ENCODE assay signal across 8 cellular contexts in genomic region chr12:46585854-46586621, GRCh38.
DNase-seq lines count a peak whose midpoint lies in the region; ATAC-seq and TF ChIP-seq lines count a peak whose summit lies in the region.

No MANE protein-coding gene starts in this region.

- TF ChIP-seq POLR2A in gastroesophageal sphincter (IDR thresholded peaks at IDR 0.05) = no peak

- DNase-seq in NCI-H1417 (lab: John Stamatoyannopoulos, UW) = peak; percentile 63 to 82 (median 81)
- DNase-seq in NCI-H1417 treated with DMSO at 0.1 percent for 48 hours (lab: John Stamatoyannopoulos, UW) = no peak
- DNase-seq in RPMI8226 = peak; percentile 82
- no peak for DNase-seq in central memory CD8-positive, alpha-beta T cell (ENCODE audit: low spot score in 2 of 2)
- DNase-seq in osteocyte (ENCODE audit: extremely low spot score, unreplicated experiment) = no peak
- no peak for DNase-seq in NCI-H1092 treated with DMSO at 0.1 percent for 48 hours (lab: John Stamatoyannopoulos, UW)
- DNase-seq in right atrium auricular region (ENCODE audit: low spot score) = no peak

- no peak overlapping the region for H3K27ac ChIP-seq in gastroesophageal sphincter
- H3K27ac ChIP-seq in right atrium auricular region = no peak overlapping the region

- H3K36me3 Mint-ChIP-seq in central memory CD8-positive, alpha-beta T cell (ENCODE audit: insufficient read depth) = no peaks in the 10 kb centered on the region
- peaks cover 29% of the 10 kb centered on the region for H3K36me3 Mint-ChIP-seq in osteocyte (ENCODE audit: unreplicated experiment)

- H3K4me1 ChIP-seq in gastroesophageal sphincter (no peaks in the 10 kb centered on the region), right atrium auricular region (no peaks in the 10 kb centered on the region)

- 77 to 86% methylated on average over 4 to 5 of the region's 7 CpGs for WGBS in gastroesophageal sphincter (ENCODE audit: low coverage in 1 of 2), 2 donors

- peaks cover 22% of the 10 kb centered on the region for H3K9me3 Mint-ChIP-seq in central memory CD8-positive, alpha-beta T cell
- H3K9me3 Mint-ChIP-seq in osteocyte (ENCODE audit: unreplicated experiment) = peaks cover 29% of the 10 kb centered on the region

- TF ChIP-seq EP300 in gastroesophageal sphincter (IDR thresholded peaks at IDR 0.05) = no peak

- no peaks in the 10 kb centered on the region for H3K27me3 Mint-ChIP-seq in central memory CD8-positive, alpha-beta T cell
- no peaks in the 10 kb centered on the region for H3K27me3 Mint-ChIP-seq in osteocyte (ENCODE audit: unreplicated experiment)

- H3K27ac Mint-ChIP-seq in central memory CD8-positive, alpha-beta T cell (ENCODE audit: low read depth) = peak overlapping the region; percentile 55
- H3K27ac Mint-ChIP-seq in osteocyte (ENCODE audit: unreplicated experiment) = peak overlapping the region; percentile 70

- H3K4me3 ChIP-seq in gastroesophageal sphincter (no peak overlapping the region), right atrium auricular region (no peak overlapping the region)

- peak; percentile 32 for ATAC-seq in central memory CD8-positive, alpha-beta T cell (replicated peaks; ENCODE audit: extremely low read depth, poor library complexity, severe bottlenecking)
- no peak for ATAC-seq in gastroesophageal sphincter

- H3K4me1 Mint-ChIP-seq in central memory CD8-positive, alpha-beta T cell = peaks cover 61% of the 10 kb centered on the region
- H3K4me1 Mint-ChIP-seq in osteocyte (ENCODE audit: unreplicated experiment) = peaks cover 23% of the 10 kb centered on the region

- H3K27me3 ChIP-seq in gastroesophageal sphincter = no peaks in the 10 kb centered on the region
- no peaks in the 10 kb centered on the region for H3K27me3 ChIP-seq in right atrium auricular region

- H3K4me3 Mint-ChIP-seq in central memory CD8-positive, alpha-beta T cell = peak overlapping the region; percentile 43
- H3K4me3 Mint-ChIP-seq in osteocyte (ENCODE audit: unreplicated experiment) = no peak overlapping the region

- no peaks in the 10 kb centered on the region for H3K36me3 ChIP-seq in gastroesophageal sphincter
- H3K36me3 ChIP-seq in right atrium auricular region = no peaks in the 10 kb centered on the region

- no peak for TF ChIP-seq CTCF in osteocyte (IDR thresholded peaks at IDR 0.05)
- TF ChIP-seq CTCF in gastroesophageal sphincter (IDR thresholded peaks at IDR 0.05) = no peak
- no peak for TF ChIP-seq CTCF in right atrium auricular region (IDR thresholded peaks at IDR 0.05)

- H3K9me3 ChIP-seq in gastroesophageal sphincter (peaks cover 0 to 10% (median 0%) of the 10 kb centered on the region in 3 donors), right atrium auricular region (peaks cover 0 to 12% of the 10 kb centered on the region in 2 donors)

Comparison
In these comparisons a context has a peak if more than half of its experiments do, and no peak if none do; other contexts are left out.
1. DNase-seq: peak in NCI-H1417 (3 of 3) and RPMI8226 (single experiment); none in NCI-H1417 treated with DMSO at 0.1 percent for 48 hours (single experiment), central memory CD8-positive, alpha-beta T cell (0 of 2), osteocyte (single experiment), NCI-H1092 treated with DMSO at 0.1 percent for 48 hours (single experiment) and right atrium auricular region (single experiment).